Comparison of ENCODE assay signal across 16 cellular contexts in genomic region chr9:42237376-42237775, GRCh38. TPM values are rescaled to one million over a fixed set of nuclear protein-coding genes. Genes with fewer than 3 reads are reported as not detected.
"Had no signal": no experiment of that assay in that cellular context is flagged by ENCODE, and none has a peak within 500 bp of the region (broad histone marks: within the 10 kb centered on the region; RNA-seq: fewer than 3 reads in every experiment).

No MANE protein-coding gene starts in this region.

RNA-seq across cellular contexts. Expression of gene SPATA31A6, which starts 53.9 kb away (rescaled TPM):
- total RNA-seq: activated B cell treated with CpG ODN at 0.5 μM for 24 hours; activated CD8-positive, alpha-beta T cell treated with anti-CD3 and anti-CD28 coated beads for 36 hours; activated T-cell treated with anti-CD3 and anti-CD28 coated beads, Interleukin-2, amount 50 U/mL, for 4 hours; activated T-helper 17 cell treated with anti-CD3 and anti-CD28 coated beads, Interleukin-2, amount 50 U/mL, for 72 hours; astrocyte; chondrocyte; endothelial cell of umbilical vein; esophagus squamous epithelium; fibroblast of lung; fibroblast of villous mesenchyme; gastroesophageal sphincter; glomerular endothelial cell; heart right ventricle; T-helper 17 cell had no signal
- polyA plus RNA-seq: adipose tissue, endothelial cell of umbilical vein, esophagus, fibroblast of lung, heart right ventricle had no signal
